1 cellular context compared by ENCODE assay signal in genomic region chr19:52172347-52172746, GRCh38.
TF ChIP-seq lines count a peak whose summit lies in the region.

No MANE protein-coding gene starts in this region.

TF ChIP-seq in IMR-90, 13 proteins besides CTCF, POLR2A, EP300 and RAD21 (continued from another document):
- TF ChIP-seq RFX5 (IDR thresholded peaks at IDR 0.05; ENCODE audit: low read depth, low read length) (no peak), USF2 (IDR thresholded peaks at IDR 0.05; ENCODE audit: low read depth, low read length) (no peak), CHD1 (IDR thresholded peaks at IDR 0.05; ENCODE audit: low read depth, low read length) (no peak), MAZ (IDR thresholded peaks at IDR 0.05; ENCODE audit: borderline replicate concordance, low read depth, low read length) (no peak), ELK1 (IDR thresholded peaks at IDR 0.05; ENCODE audit: borderline replicate concordance, low read depth, low read length) (no peak)
